16 cellular contexts compared by ENCODE assay signal in the genomic region with DNA sequence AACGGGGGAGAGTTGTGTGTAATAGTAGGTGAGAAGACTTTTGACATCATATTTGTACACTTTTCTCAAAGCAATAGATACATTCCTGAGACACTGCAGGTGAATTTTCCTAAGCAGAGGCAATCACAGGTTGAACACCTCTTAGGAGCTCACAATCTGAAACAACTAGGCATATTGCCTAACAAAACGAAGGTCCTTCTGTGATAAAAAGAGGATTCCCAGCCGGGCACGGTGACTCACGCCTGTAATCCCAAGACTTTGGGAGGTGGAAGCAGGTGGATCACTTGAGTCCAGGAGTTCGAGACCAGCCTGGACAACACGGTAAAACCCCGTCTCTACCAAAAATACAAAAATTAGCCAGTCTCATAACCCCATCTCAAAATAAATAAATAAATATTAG. TPM values are rescaled to one million over a fixed set of nuclear protein-coding genes. Genes with fewer than 3 reads are reported as not detected.
A peak's percentile ranks its signal among the peaks of the same experiment; 100 is the strongest.
DNase-seq lines count a peak whose midpoint lies in the region; ATAC-seq and TF ChIP-seq lines count a peak whose summit lies in the region.
"Had no signal": no experiment of that assay in that cellular context is flagged by ENCODE, and none has a peak within 500 bp of the region (broad histone marks: within the 10 kb centered on the region; RNA-seq: fewer than 3 reads in every experiment).

No MANE protein-coding gene starts in this region.

- H3K9ac ChIP-seq in BLaER1: no peak overlapping the region
- H3K9ac ChIP-seq in endodermal cell (ENCODE audit: extremely low read depth, low read length, poor library complexity, severe bottlenecking): no peak overlapping the region
- no peak overlapping the region for H3K9ac ChIP-seq in rectal smooth muscle tissue (ENCODE audit: low read length)

- H3K27me3 Mint-ChIP-seq in endodermal cell (ENCODE audit: insufficient read depth): no peaks in the 10 kb centered on the region
- peaks cover 15% of the 10 kb centered on the region for H3K27me3 Mint-ChIP-seq in activated T-cell treated with anti-CD3 and anti-CD28 coated beads, Interleukin-2, amount 50 U/mL, for 4 hours (ENCODE audit: low read depth)
- peaks cover 7 to 22% (median 13%) of the 10 kb centered on the region in 5 donors for H3K27me3 Mint-ChIP-seq in naive thymus-derived CD4-positive, alpha-beta T cell

- no peaks in the 10 kb centered on the region for H3K27me3 ChIP-seq in BLaER1
- no peaks in the 10 kb centered on the region for H3K27me3 ChIP-seq in endodermal cell (ENCODE audit: control insufficient read depth, insufficient read depth, low read length, poor library complexity, severe bottlenecking)
- peaks cover 4% of the 10 kb centered on the region for H3K27me3 ChIP-seq in rectal smooth muscle tissue (ENCODE audit: control insufficient read depth, insufficient read depth, low read length)
- H3K27me3 ChIP-seq in naive thymus-derived CD4-positive, alpha-beta T cell (ENCODE audit: control insufficient read depth in 2 of 2, insufficient read depth in 2 of 2, low read length in 2 of 2): no peaks in the 10 kb centered on the region
- H3K27me3 ChIP-seq: SJSA1 had no signal

- no peak overlapping the region for H3K4me3 ChIP-seq in BLaER1
- no peak overlapping the region for H3K4me3 ChIP-seq in endodermal cell (ENCODE audit: low read length)
- H3K4me3 ChIP-seq in rectal smooth muscle tissue (ENCODE audit: low read length): no peak overlapping the region
- no peak overlapping the region for H3K4me3 ChIP-seq in naive thymus-derived CD4-positive, alpha-beta T cell (ENCODE audit: low read length)
- H3K4me3 ChIP-seq: SJSA1 had no signal

- H3K4me2 ChIP-seq in BLaER1: peak overlapping the region; percentile 27; the same call in 1 of the 2 replicates

- peak overlapping the region; percentile 68 for H3K27ac Mint-ChIP-seq in endodermal cell
- H3K27ac Mint-ChIP-seq in naive thymus-derived CD4-positive, alpha-beta T cell: no peak overlapping the region
- H3K27ac Mint-ChIP-seq: CD8-positive, alpha-beta T cell had no signal

- WGBS in endodermal cell (ENCODE audit: insufficient coverage in 1 of 2, insufficient read length in 1 of 2), 2 experiments: 91 to 100% methylated on average over 1 to 8 of the region's 8 CpGs

- H3K4me1 Mint-ChIP-seq in endodermal cell: peaks cover 31% of the 10 kb centered on the region
- H3K4me1 Mint-ChIP-seq in activated T-cell treated with anti-CD3 and anti-CD28 coated beads, Interleukin-2, amount 50 U/mL, for 4 hours (ENCODE audit: low read depth): no peaks in the 10 kb centered on the region
- no peaks in the 10 kb centered on the region for H3K4me1 Mint-ChIP-seq in naive thymus-derived CD4-positive, alpha-beta T cell

- no peak for TF ChIP-seq CTCF in endodermal cell (conservative IDR thresholded peaks at IDR 0.05)

- POLR2A ChIA-PET in naive thymus-derived CD4-positive, alpha-beta T cell (lab: Charles Lee): no interaction called here

- H4K20me1 ChIP-seq in BLaER1: peaks cover 100% of the 10 kb centered on the region

- CTCF ChIA-PET in naive thymus-derived CD4-positive, alpha-beta T cell (lab: Charles Lee): interaction anchor here (0.6 kb wide), 1 partner anchor 245 kb away, joined by 3 read pairs; no protein-coding TSS in a partner anchor

- no peak for ATAC-seq in HG02981 (IDR thresholded peaks at IDR 0.05; ENCODE audit: unreplicated experiment)
- ATAC-seq in activated T-cell treated with anti-CD3 and anti-CD28 coated beads, Interleukin-2, amount 50 U/mL, for 4 hours: no peak
- ATAC-seq in naive thymus-derived CD4-positive, alpha-beta T cell: no peak
- ATAC-seq: CD8-positive, alpha-beta T cell; HCT116 had no signal

- H3K9me3 ChIP-seq in BLaER1 (no peaks in the 10 kb centered on the region), endodermal cell (ENCODE audit: control insufficient read depth, low read length) (no peaks in the 10 kb centered on the region)
- no peaks in the 10 kb centered on the region for H3K9me3 ChIP-seq in naive thymus-derived CD4-positive, alpha-beta T cell (ENCODE audit: control insufficient read depth in 2 of 3, low read length in 3 of 3)
- H3K9me3 ChIP-seq: BE2C, SJSA1 had no signal

- H3K27ac ChIP-seq in BLaER1 (no peak overlapping the region), endodermal cell (ENCODE audit: low read depth, low read length) (no peak overlapping the region), rectal smooth muscle tissue (ENCODE audit: low read depth, low read length) (peak overlapping the region; percentile 36)
- no peak overlapping the region for H3K27ac ChIP-seq in naive thymus-derived CD4-positive, alpha-beta T cell (ENCODE audit: low read depth, low read length)
- H3K27ac ChIP-seq: SJSA1 had no signal

- H3K9me3 Mint-ChIP-seq in endodermal cell: peaks cover 3% of the 10 kb centered on the region
- H3K9me3 Mint-ChIP-seq in activated T-cell treated with anti-CD3 and anti-CD28 coated beads, Interleukin-2, amount 50 U/mL, for 4 hours: no peaks in the 10 kb centered on the region
- H3K9me3 Mint-ChIP-seq in naive thymus-derived CD4-positive, alpha-beta T cell: no peaks in the 10 kb centered on the region
- H3K9me3 Mint-ChIP-seq: CD8-positive, alpha-beta T cell had no signal

- peaks cover 88% of the 10 kb centered on the region for H3K36me3 ChIP-seq in BLaER1
- peaks cover 80% of the 10 kb centered on the region for H3K36me3 ChIP-seq in endodermal cell (ENCODE audit: control insufficient read depth, insufficient read depth, low read length)
- no peaks in the 10 kb centered on the region for H3K36me3 ChIP-seq in rectal smooth muscle tissue (ENCODE audit: control insufficient read depth, insufficient read depth, low read length)
- H3K36me3 ChIP-seq in naive thymus-derived CD4-positive, alpha-beta T cell (ENCODE audit: control insufficient read depth in 2 of 3, insufficient read depth in 3 of 3, low read length in 3 of 3): no peaks in the 10 kb centered on the region
- H3K36me3 ChIP-seq: BE2C, SJSA1 had no signal

- DNase-seq in NCI-H226 (peak; percentile 19), endodermal cell (peak; percentile 54), RKO (ENCODE audit: low spot score) (no peak)
- DNase-seq in activated T-cell treated with anti-CD3 and anti-CD28 coated beads, Interleukin-2, amount 50 U/mL, for 4 hours: no peak
- DNase-seq in naive thymus-derived CD4-positive, alpha-beta T cell: no peak
- DNase-seq: BE2C; CD8-positive, alpha-beta T cell; NCI-H1105 treated with DMSO at 0.1 percent for 48 hours; NCI-H187; NCI-H2227 treated with DMSO at 0.1 percent for 48 hours; NCI-H524 had no signal

- intact Hi-C loops in naive thymus-derived CD4-positive, alpha-beta T cell (cut with micrococcal nuclease): no loop called here

- no peak overlapping the region for H3K4me3 Mint-ChIP-seq in endodermal cell
- H3K4me3 Mint-ChIP-seq in activated T-cell treated with anti-CD3 and anti-CD28 coated beads, Interleukin-2, amount 50 U/mL, for 4 hours: no peak overlapping the region
- H3K4me3 Mint-ChIP-seq in naive thymus-derived CD4-positive, alpha-beta T cell: no peak overlapping the region
- H3K4me3 Mint-ChIP-seq: CD8-positive, alpha-beta T cell had no signal

- H3K36me3 Mint-ChIP-seq in endodermal cell (ENCODE audit: low read depth): peaks cover 42% of the 10 kb centered on the region
- H3K36me3 Mint-ChIP-seq in activated T-cell treated with anti-CD3 and anti-CD28 coated beads, Interleukin-2, amount 50 U/mL, for 4 hours (ENCODE audit: insufficient read depth): no peaks in the 10 kb centered on the region
- H3K36me3 Mint-ChIP-seq in naive thymus-derived CD4-positive, alpha-beta T cell: no peaks in the 10 kb centered on the region
- H3K36me3 Mint-ChIP-seq: CD8-positive, alpha-beta T cell had no signal

- peaks cover 96% of the 10 kb centered on the region for H3K4me1 ChIP-seq in BLaER1
- H3K4me1 ChIP-seq in endodermal cell (ENCODE audit: control insufficient read depth, insufficient read depth, low read length): peaks cover 13% of the 10 kb centered on the region
- peaks cover 22% of the 10 kb centered on the region for H3K4me1 ChIP-seq in rectal smooth muscle tissue (ENCODE audit: control insufficient read depth, insufficient read depth, low read length)
- H3K4me1 ChIP-seq in naive thymus-derived CD4-positive, alpha-beta T cell (ENCODE audit: control insufficient read depth in 2 of 2, insufficient read depth in 2 of 2, low read length in 2 of 2): no peaks in the 10 kb centered on the region
- H3K4me1 ChIP-seq: BE2C had no signal

RNA-seq across cellular contexts. Expression of a gene that starts 17.4 kb away (rescaled TPM):
- 100 to 1,000 TPM; 124 to 201 TPM for total RNA-seq in endodermal cell
- polyA plus RNA-seq in endodermal cell (2013, experiment 1 of 2): 132 TPM
- polyA plus RNA-seq in endodermal cell (2013, experiment 2 of 2): 112 TPM
- total RNA-seq in activated T-cell treated with anti-CD3 and anti-CD28 coated beads, Interleukin-2, amount 50 U/mL, for 4 hours: under 1 TPM; 0.18 to 0.49 (median 0.18) TPM
- total RNA-seq in naive thymus-derived CD4-positive, alpha-beta T cell: under 1 TPM in 4 of 5 experiments, not detected in 1; 0.10 to 0.84 (median 0.36) TPM
- under 1 TPM in 1 of 2 donors, not detected in 1; 0.22 TPM for polyA plus RNA-seq in naive thymus-derived CD4-positive, alpha-beta T cell

RNA-seq across cellular contexts. Expression of a gene that starts 34.8 kb away (rescaled TPM):
- 10 to 100 TPM; 13.6 to 14.6 TPM for total RNA-seq in endodermal cell
- 13.7 TPM for polyA plus RNA-seq in endodermal cell (2013, experiment 1 of 2)
- polyA plus RNA-seq in endodermal cell (2013, experiment 2 of 2): 11.9 TPM
- total RNA-seq in activated T-cell treated with anti-CD3 and anti-CD28 coated beads, Interleukin-2, amount 50 U/mL, for 4 hours: 10 to 100 TPM; 21.6 to 22.5 (median 22.1) TPM
- 10 to 100 TPM in 3 of 5 experiments, 1 to 10 TPM in 2; 8.3 to 13.5 (median 11.3) TPM for total RNA-seq in naive thymus-derived CD4-positive, alpha-beta T cell
- polyA plus RNA-seq in naive thymus-derived CD4-positive, alpha-beta T cell: 10 to 100 TPM; 24.9 to 27.9 TPM

Comparison
In these comparisons a context has a peak if more than half of its experiments do, and no peak if none do; other contexts are left out.
1. DNase-seq: peak in NCI-H226 (single experiment) and endodermal cell (single experiment); none in activated T-cell treated with anti-CD3 and anti-CD28 coated beads, Interleukin-2, amount 50 U/mL, for 4 hours (single experiment), naive thymus-derived CD4-positive, alpha-beta T cell (0 of 9) and RKO (single experiment).
2. RNA of a gene that starts 17.4 kb away (total RNA-seq): 124 to 201 TPM in endodermal cell; 0.10 to 0.84 TPM in naive thymus-derived CD4-positive, alpha-beta T cell and 0.18 to 0.49 TPM in activated T-cell treated with anti-CD3 and anti-CD28 coated beads, Interleukin-2, amount 50 U/mL, for 4 hours; every median in the first group is over 10 times any median in the second.